In the genomic region with DNA sequence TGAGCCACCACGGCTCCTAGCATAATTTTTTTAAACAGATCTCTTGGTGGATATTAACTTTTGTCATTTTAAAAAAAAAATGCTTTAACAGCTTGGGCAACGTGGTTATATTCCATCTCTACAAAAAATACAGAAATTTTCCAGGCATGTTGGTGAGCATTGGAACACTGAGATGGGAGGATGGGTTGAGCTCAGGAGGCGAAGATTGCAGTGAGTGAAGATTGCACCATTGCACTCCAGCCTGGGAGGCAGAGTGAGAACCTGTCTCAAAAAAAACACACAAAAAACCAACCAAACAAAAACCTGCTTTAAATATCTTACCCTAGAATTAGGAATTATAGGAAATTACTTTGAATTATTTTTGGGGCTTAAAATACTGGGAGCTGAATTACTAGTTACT, we compare ENCODE assay signal across 30 cellular contexts. TPM values are rescaled to one million over a fixed set of nuclear protein-coding genes. Genes with fewer than 3 reads are reported as not detected.
A peak's percentile ranks its signal among the peaks of the same experiment; 100 is the strongest.
DNase-seq lines count a peak whose midpoint lies in the region; ATAC-seq and TF ChIP-seq lines count a peak whose summit lies in the region.
"Had no signal": no experiment of that assay in that cellular context is flagged by ENCODE, and none has a peak within 500 bp of the region (broad histone marks: within the 10 kb centered on the region; RNA-seq: fewer than 3 reads in every experiment).

No MANE protein-coding gene starts in this region.

- H3K27me3 ChIP-seq in smooth muscle cell (ENCODE audit: low read depth) (no peaks in the 10 kb centered on the region), MG63 (no peaks in the 10 kb centered on the region)
- H3K27me3 ChIP-seq: BE2C, gastroesophageal sphincter, left lung, ovary, spleen had no signal

- no peak overlapping the region for H3K4me3 ChIP-seq in smooth muscle cell
- H3K4me3 ChIP-seq in MG63 = no peak overlapping the region
- H3K4me3 ChIP-seq: gastroesophageal sphincter, left lung, ovary, spleen had no signal

- TF ChIP-seq CTCF in smooth muscle cell (IDR thresholded peaks at IDR 0.05; ENCODE audit: borderline replicate concordance, insufficient read depth, poor library complexity, severe bottlenecking) = no peak
- no peak for TF ChIP-seq CTCF in GM20000 (IDR thresholded peaks at IDR 0.05; ENCODE audit: extremely low read depth, missing control alignments)

- H3K36me3 Mint-ChIP-seq in activated naive CD8-positive, alpha-beta T cell = no peaks in the 10 kb centered on the region
- H3K36me3 Mint-ChIP-seq in activated naive CD8-positive, alpha-beta T cell treated with anti-CD3 and anti-CD28 coated beads, Interleukin-2, amount 50 U/mL, for 24 hours (ENCODE audit: low read depth) = peaks cover 1% of the 10 kb centered on the region
- H3K36me3 Mint-ChIP-seq in T-cell = no peaks in the 10 kb centered on the region
- H3K36me3 Mint-ChIP-seq: naive B cell had no signal

- ATAC-seq in activated naive CD8-positive, alpha-beta T cell treated with anti-CD3 and anti-CD28 coated beads, Interleukin-2, amount 50 U/mL, for 24 hours = no peak
- ATAC-seq in T-cell (replicated peaks in 1 of 4) = no peak
- peak; percentile 77 for ATAC-seq in left lobe of liver
- ATAC-seq in HG03432 (IDR thresholded peaks at IDR 0.05; ENCODE audit: unreplicated experiment) = no peak
- ATAC-seq: gastroesophageal sphincter, left lung had no signal

- no peaks in the 10 kb centered on the region for H3K27me3 Mint-ChIP-seq in activated naive CD8-positive, alpha-beta T cell
- no peaks in the 10 kb centered on the region for H3K27me3 Mint-ChIP-seq in activated naive CD8-positive, alpha-beta T cell treated with anti-CD3 and anti-CD28 coated beads, Interleukin-2, amount 50 U/mL, for 24 hours
- no peaks in the 10 kb centered on the region for H3K27me3 Mint-ChIP-seq in T-cell
- H3K27me3 Mint-ChIP-seq: activated naive CD8-positive, alpha-beta T cell treated with anti-CD3 and anti-CD28 coated beads for 36 hours; naive B cell had no signal

- H3K79me2 ChIP-seq in smooth muscle cell (ENCODE audit: low read depth) = peaks cover 84% of the 10 kb centered on the region

- no peak overlapping the region for H3K4me3 Mint-ChIP-seq in activated naive CD8-positive, alpha-beta T cell
- H3K4me3 Mint-ChIP-seq in activated naive CD8-positive, alpha-beta T cell treated with anti-CD3 and anti-CD28 coated beads, Interleukin-2, amount 50 U/mL, for 24 hours = no peak overlapping the region
- H3K4me3 Mint-ChIP-seq in T-cell = no peak overlapping the region
- H3K4me3 Mint-ChIP-seq: activated naive CD8-positive, alpha-beta T cell treated with anti-CD3 and anti-CD28 coated beads for 36 hours; naive B cell; T-helper 2 cell treated with Interferon-gamma antibody and Interleukin-4, amounts not matched to agents 5 μg/mL and 100 μg/mL, for 36 hours had no signal

- CTCF ChIA-PET in T-cell (lab: Charles Lee) = interaction anchor here in 1 of 2 donors (0.5 kb wide), 1 partner anchor 35 kb away, joined by 3 read pairs; no protein-coding TSS in a partner anchor

- peaks cover 3% of the 10 kb centered on the region for H3F3A ChIP-seq in smooth muscle cell (ENCODE audit: low read depth)

- peak overlapping the region; percentile 50 for H3K4me2 ChIP-seq in smooth muscle cell
- H3K4me2 ChIP-seq: SK-N-SH had no signal

- peak overlapping the region; percentile 59 for H3K27ac ChIP-seq in smooth muscle cell (ENCODE audit: low read depth)
- H3K27ac ChIP-seq: gastroesophageal sphincter, left lung, ovary, spleen had no signal

- H3K9me3 ChIP-seq in smooth muscle cell (replicated peaks; ENCODE audit: low read depth) = no peaks in the 10 kb centered on the region
- H3K9me3 ChIP-seq in MG63 = no peaks in the 10 kb centered on the region
- H3K9me3 ChIP-seq: BE2C, Caco-2, gastroesophageal sphincter, left lung, ovary, SK-N-SH, spleen had no signal

- DNase-seq in activated naive CD8-positive, alpha-beta T cell treated with anti-CD3 and anti-CD28 coated beads, Interleukin-2, amount 50 U/mL, for 24 hours = no peak
- DNase-seq in T-cell (no peak), left lobe of liver (ENCODE audit: low spot score) (no peak), smooth muscle cell (lab: John Stamatoyannopoulos, UW; ENCODE audit: unreplicated experiment) (no peak), GM20000 (ENCODE audit: low spot score) (no peak), MG63 (no peak)
- DNase-seq: activated CD4-positive, alpha-beta T cell treated with anti-CD3 and anti-CD28 coated beads for 48 hours; activated naive CD8-positive, alpha-beta T cell treated with anti-CD3 and anti-CD28 coated beads for 36 hours; BE2C; Caco-2; central memory CD4-positive, alpha-beta T cell; DMS79; GF-D8; hypothalamus; Karpas-422; left lung; MV-4-11; naive B cell; NCI-H146; NCI-H446 treated with DMSO at 0.1 percent for 48 hours; OCI-M1; ovary; retina; SK-N-SH; spleen had no signal

- no peaks in the 10 kb centered on the region for H3K9me3 Mint-ChIP-seq in activated naive CD8-positive, alpha-beta T cell (ENCODE audit: low read depth)
- no peaks in the 10 kb centered on the region for H3K9me3 Mint-ChIP-seq in activated naive CD8-positive, alpha-beta T cell treated with anti-CD3 and anti-CD28 coated beads, Interleukin-2, amount 50 U/mL, for 24 hours
- H3K9me3 Mint-ChIP-seq in T-cell = no peaks in the 10 kb centered on the region
- H3K9me3 Mint-ChIP-seq: activated naive CD8-positive, alpha-beta T cell treated with anti-CD3 and anti-CD28 coated beads for 36 hours; activated T-helper 2 cell treated with anti-CD3 and anti-CD28 coated beads, Interferon-gamma antibody, Interleukin-2, Interleukin-4, amounts not matched to agents 10 μg/mL and 5 μg/mL and 100 μg/mL, durations not matched to agents 14 hours and 24 hours and 36 hours; naive B cell; T-helper 2 cell treated with Interferon-gamma antibody and Interleukin-4, amounts not matched to agents 5 μg/mL and 100 μg/mL, for 36 hours had no signal

- no peak overlapping the region for H3K9ac ChIP-seq in smooth muscle cell (ENCODE audit: low read depth)
- H3K9ac ChIP-seq: SK-N-SH had no signal

- POLR2A ChIA-PET in T-cell (lab: Charles Lee) = no interaction called here

- peaks cover 34% of the 10 kb centered on the region for H3K4me1 Mint-ChIP-seq in activated naive CD8-positive, alpha-beta T cell (ENCODE audit: low read depth)
- peaks cover 8% of the 10 kb centered on the region for H3K4me1 Mint-ChIP-seq in activated naive CD8-positive, alpha-beta T cell treated with anti-CD3 and anti-CD28 coated beads, Interleukin-2, amount 50 U/mL, for 24 hours
- peaks cover 21 to 37% (median 36%) of the 10 kb centered on the region in 3 donors for H3K4me1 Mint-ChIP-seq in T-cell

- no peak overlapping the region for H2AFZ ChIP-seq in smooth muscle cell (ENCODE audit: low read depth)

- peak overlapping the region; percentile 42 for H3K27ac Mint-ChIP-seq in activated naive CD8-positive, alpha-beta T cell
- no peak overlapping the region for H3K27ac Mint-ChIP-seq in activated naive CD8-positive, alpha-beta T cell treated with anti-CD3 and anti-CD28 coated beads, Interleukin-2, amount 50 U/mL, for 24 hours
- H3K27ac Mint-ChIP-seq in T-cell = peak overlapping the region; percentile 48 to 74
- H3K27ac Mint-ChIP-seq: activated naive CD8-positive, alpha-beta T cell treated with anti-CD3 and anti-CD28 coated beads for 36 hours; activated T-helper 2 cell treated with anti-CD3 and anti-CD28 coated beads, Interferon-gamma antibody, Interleukin-2, Interleukin-4, amounts not matched to agents 10 μg/mL and 5 μg/mL and 100 μg/mL, durations not matched to agents 14 hours and 24 hours and 36 hours; T-helper 2 cell treated with Interferon-gamma antibody and Interleukin-4, amounts not matched to agents 5 μg/mL and 100 μg/mL, for 36 hours had no signal

- peaks cover 67% of the 10 kb centered on the region for H4K20me1 ChIP-seq in smooth muscle cell (ENCODE audit: low read depth)

- peaks cover 11% of the 10 kb centered on the region for H3K4me1 ChIP-seq in smooth muscle cell (ENCODE audit: low read depth)
- H3K4me1 ChIP-seq: Caco-2 had no signal

- WGBS in smooth muscle cell (ENCODE audit: low lambda C conversion rate) = 90% methylated on average over 3 of the region's 3 CpGs

- H3K36me3 ChIP-seq in smooth muscle cell (ENCODE audit: low read depth) (no peaks in the 10 kb centered on the region), MG63 (peaks cover 47% of the 10 kb centered on the region)
- H3K36me3 ChIP-seq: ovary had no signal

RNA-seq across cellular contexts. Expression of gene NSD1, which starts 55.2 kb away (rescaled TPM):
- total RNA-seq in T-cell (100 to 1,000 TPM in 3 of 5 donors, 10 to 100 TPM in 2; 89.5 to 113 (median 103) TPM), left lobe of liver (30.4 TPM), smooth muscle cell (38.2 and 45.2 TPM in 2 replicates)
- polyA plus RNA-seq in smooth muscle cell = 22.6 and 34.0 TPM in 2 replicates
- total RNA-seq in MG63 (2014; rRNA removed; shearing (Covaris generic); ENCODE audit: low replicate concordance) = 30.9 and 43.8 TPM in 2 replicates
